ENCODE assay signal across 13 cellular contexts in genomic region chr1:226132731-226133503, GRCh38. TPM values are rescaled to one million over a fixed set of nuclear protein-coding genes. Genes with fewer than 3 reads are reported as not detected.
DNase-seq lines count a peak whose midpoint lies in the region; ATAC-seq, FAIRE-seq and TF ChIP-seq lines count a peak whose summit lies in the region.
"Had no signal": no experiment of that assay in that cellular context is flagged by ENCODE, and none has a peak within 500 bp of the region (broad histone marks: within the 10 kb centered on the region; RNA-seq: fewer than 3 reads in every experiment).

No MANE protein-coding gene starts in this region.

- H3K23ac ChIP-seq in IMR-90 (ENCODE audit: low read depth, low read length): no peak overlapping the region

- peak; percentile 63 to 96 for DNase-seq in T47D (ENCODE audit: low read depth in 1 of 2, low spot score in 1 of 2)
- no peak for DNase-seq in MCF 10A (ENCODE audit: unreplicated experiment)
- DNase-seq in IMR-90: no peak
- DNase-seq in kidney: peak; percentile 89
- no peak for DNase-seq in suprapubic skin (ENCODE audit: low spot score in 2 of 2)
- DNase-seq in pons (ENCODE audit: low spot score): no peak
- no peak for DNase-seq in tibial nerve (ENCODE audit: low spot score in 2 of 2)
- no peak for DNase-seq in NCI-H446 (lab: John Stamatoyannopoulos, UW)
- DNase-seq: amygdala, C1 segment of cervical spinal cord, gastrocnemius medialis, NCI-H510A treated with DMSO at 0.1 percent for 48 hours, WERI-Rb-1 had no signal

- no peak overlapping the region for H3K18ac ChIP-seq in IMR-90 (ENCODE audit: low read depth, low read length)

- TF ChIP-seq EP300 in suprapubic skin (IDR thresholded peaks at IDR 0.05): no peak
- no peak for TF ChIP-seq EP300 in tibial nerve (IDR thresholded peaks at IDR 0.05)

- no peak for TF ChIP-seq CTCF in MCF 10A (IDR thresholded peaks at IDR 0.05; ENCODE audit: unreplicated experiment)
- no peak for TF ChIP-seq CTCF in IMR-90 (conservative IDR thresholded peaks at IDR 0.05; ENCODE audit: low read depth, low read length)
- TF ChIP-seq CTCF in kidney (IDR thresholded peaks at IDR 0.05; ENCODE audit: borderline replicate concordance, extremely low read depth, insufficient read depth): no peak
- TF ChIP-seq CTCF in suprapubic skin (IDR thresholded peaks at IDR 0.05): no peak
- no peak for TF ChIP-seq CTCF in tibial nerve (IDR thresholded peaks at IDR 0.05)

- H3K9me3 ChIP-seq in IMR-90 (ENCODE audit: control insufficient read depth, insufficient read depth, low read length) (peaks cover 2% of the 10 kb centered on the region; the same call in 1 of the 2 replicates), kidney (ENCODE audit: control insufficient read depth in 1 of 2, low read length in 2 of 2) (no peaks in the 10 kb centered on the region), suprapubic skin (no peaks in the 10 kb centered on the region), tibial nerve (no peaks in the 10 kb centered on the region)
- H3K9me3 ChIP-seq: gastrocnemius medialis had no signal

- CTCF ChIA-PET in MCF 10A (lab: Yijun Ruan, JAX): interaction anchor here (0.5 to 1.9 kb wide), 7 partner anchors 8 to 1212 kb away, joined by 3 to 15 read pairs (median 4); no protein-coding TSS in a partner anchor
- CTCF ChIA-PET in IMR-90 (lab: Yijun Ruan, JAX): interaction anchor here (1.2 kb wide), 1 partner anchor 7 kb away, joined by 5 read pairs; no protein-coding TSS in a partner anchor

- H3K27me3 Mint-ChIP-seq in MCF 10A (ENCODE audit: insufficient read depth, unreplicated experiment): no peaks in the 10 kb centered on the region

- no peak for ATAC-seq in IMR-90 (ENCODE audit: low read depth)
- ATAC-seq: gastrocnemius medialis had no signal

- H3K4ac ChIP-seq in IMR-90 (ENCODE audit: low read depth, low read length): no peak overlapping the region

- no peak for TF ChIP-seq RAD21 in IMR-90 (IDR thresholded peaks at IDR 0.05; ENCODE audit: low read length)

- H4K5ac ChIP-seq in IMR-90 (ENCODE audit: low read depth, low read length): no peak overlapping the region

- BruUV-seq in MCF 10A (replicated peaks; lab: Mats Ljungman, UMichigan): no TSS peak
- no TSS peak for BruUV-seq in IMR-90 (replicated peaks; lab: Mats Ljungman, UMichigan)

- H3K4me3 ChIP-seq in IMR-90 (ENCODE audit: insufficient read depth, low read depth, low read length) (no peak overlapping the region), kidney (ENCODE audit: low read length in 2 of 2) (no peak overlapping the region), suprapubic skin (peak overlapping the region; percentile 5), tibial nerve (no peak overlapping the region)
- H3K4me3 ChIP-seq: gastrocnemius medialis had no signal

- TF ChIP-seq POLR2A in IMR-90 (IDR thresholded peaks at IDR 0.05; ENCODE audit: low read depth, low read length): no peak
- no peak for TF ChIP-seq POLR2A in suprapubic skin (IDR thresholded peaks at IDR 0.05)
- TF ChIP-seq POLR2A in tibial nerve (IDR thresholded peaks at IDR 0.05): no peak

- H3K9me1 ChIP-seq in IMR-90 (ENCODE audit: insufficient read depth, low read length): peaks cover 3% of the 10 kb centered on the region; the same call in 1 of the 2 replicates

- peaks cover 18% of the 10 kb centered on the region for H3K4me1 Mint-ChIP-seq in MCF 10A (ENCODE audit: insufficient read depth, unreplicated experiment)

- H3K27ac Mint-ChIP-seq in MCF 10A (ENCODE audit: low read depth, unreplicated experiment): no peak overlapping the region

- FAIRE-seq in kidney (lab: Jason Lieb, UNC): no peak

- peaks cover 5% of the 10 kb centered on the region for H3K36me3 Mint-ChIP-seq in MCF 10A (ENCODE audit: insufficient read depth, unreplicated experiment)

- in situ Hi-C loops in T47D (cut with HindIII; ENCODE audit: low pct_unique_long_range_greater_than_20kb, low sequenced_read_pairs) (no loop called here), IMR-90 (cut with MboI; ENCODE audit: low sequenced_read_pairs) (no loop called here)

- no peak overlapping the region for H2AK9ac ChIP-seq in IMR-90 (replicated peaks; ENCODE audit: low read depth, low read length, poor library complexity)

- H2AK5ac ChIP-seq in IMR-90 (ENCODE audit: low read depth, low read length): 0 out of 2 replicates have a peak overlapping the region, but pooled peaks have one; percentile 1

- 66% methylated on average over 12 of the region's 17 CpGs; no CpG with 5 or more reads in 1 of the 2 experiments for WGBS in IMR-90 (ENCODE audit: extremely low coverage in 2 of 2, insufficient read length in 1 of 2), 2 experiments
- WGBS in suprapubic skin: 27% methylated on average over 14 of the region's 17 CpGs
- 61 to 68% methylated on average over 17 of the region's 17 CpGs for WGBS in tibial nerve, 2 donors

- no peak overlapping the region for H4K91ac ChIP-seq in IMR-90 (ENCODE audit: insufficient read depth, low read depth, low read length)

- H3K56ac ChIP-seq in IMR-90 (ENCODE audit: extremely low read depth, insufficient read depth, low read length): no peak overlapping the region

- H2BK20ac ChIP-seq in IMR-90 (ENCODE audit: low read depth, low read length): no peak overlapping the region

- H3K9ac ChIP-seq in IMR-90 (ENCODE audit: low read depth, low read length) (no peak overlapping the region), kidney (ENCODE audit: low read length in 2 of 2) (no peak overlapping the region)

- no peak overlapping the region for H2AFZ ChIP-seq in IMR-90 (replicated peaks; ENCODE audit: low read length, poor library complexity)

- no peaks in the 10 kb centered on the region for H3K9me3 Mint-ChIP-seq in MCF 10A (ENCODE audit: unreplicated experiment)

- intact Hi-C loops in MCF 10A (cut with micrococcal nuclease): no loop called here
- intact Hi-C loops in IMR-90 (cut with micrococcal nuclease): no loop called here
- intact Hi-C loops in kidney (cut with DNase I): no loop called here

- H3K36me3 ChIP-seq in IMR-90 (ENCODE audit: control insufficient read depth, insufficient read depth, low read length): no peaks in the 10 kb centered on the region
- H3K36me3 ChIP-seq in kidney (ENCODE audit: control insufficient read depth in 1 of 2, insufficient read depth in 2 of 2, low read length in 2 of 2): no peaks in the 10 kb centered on the region
- H3K36me3 ChIP-seq in suprapubic skin: no peaks in the 10 kb centered on the region
- H3K36me3 ChIP-seq in tibial nerve: no peaks in the 10 kb centered on the region
- H3K36me3 ChIP-seq: gastrocnemius medialis, WERI-Rb-1 had no signal

- no peak overlapping the region for H2BK5ac ChIP-seq in IMR-90 (ENCODE audit: low read depth, low read length, poor library complexity, severe bottlenecking)

- H3K27me3 ChIP-seq in IMR-90 (ENCODE audit: control insufficient read depth, insufficient read depth, low read length) (no peaks in the 10 kb centered on the region), suprapubic skin (no peaks in the 10 kb centered on the region), tibial nerve (peaks cover 0 to 3% of the 10 kb centered on the region in 2 donors)

- H3K79me1 ChIP-seq in IMR-90 (ENCODE audit: low read depth in 1 of 2, low read length in 2 of 2): no peaks in the 10 kb centered on the region

- no peak overlapping the region for H2BK15ac ChIP-seq in IMR-90 (ENCODE audit: low read depth, low read length)

- POLR2A ChIA-PET in MCF 10A (lab: Yijun Ruan, JAX): interaction anchor here (0.6 to 0.9 kb wide), 4 partner anchors 9 to 1032 kb away, joined by 3 to 4 read pairs (median 4); no protein-coding TSS in a partner anchor
- POLR2A ChIA-PET in IMR-90 (lab: Charles Lee; ENCODE audit: unreplicated experiment): no interaction called here

- H3K4me1 ChIP-seq in IMR-90 (ENCODE audit: control insufficient read depth, insufficient read depth, low read length): peaks cover 8% of the 10 kb centered on the region
- peaks cover 9 to 27% of the 10 kb centered on the region in 2 donors for H3K4me1 ChIP-seq in kidney (ENCODE audit: control insufficient read depth in 1 of 2, insufficient read depth in 1 of 2, low read depth in 1 of 2, low read length in 2 of 2)
- H3K4me1 ChIP-seq in suprapubic skin: peaks cover 54% of the 10 kb centered on the region
- peaks cover 0 to 19% (median 9%) of the 10 kb centered on the region in 4 donors for H3K4me1 ChIP-seq in tibial nerve
- H3K4me1 ChIP-seq: gastrocnemius medialis had no signal

- H3K27ac ChIP-seq in IMR-90 (ENCODE audit: insufficient read depth, low read length): no peak overlapping the region
- H3K27ac ChIP-seq in kidney (ENCODE audit: low read depth in 2 of 2, low read length in 2 of 2): no peak overlapping the region
- peak overlapping the region; percentile 85 for H3K27ac ChIP-seq in suprapubic skin
- no peak overlapping the region for H3K27ac ChIP-seq in tibial nerve
- H3K27ac ChIP-seq: gastrocnemius medialis, WERI-Rb-1 had no signal

- no peak overlapping the region for H3K4me2 ChIP-seq in IMR-90 (ENCODE audit: low read depth, low read length)

- H2BK120ac ChIP-seq in IMR-90 (ENCODE audit: low read depth, low read length): no peak overlapping the region

- H3K4me3 Mint-ChIP-seq in MCF 10A (ENCODE audit: unreplicated experiment): no peak overlapping the region

- no peak overlapping the region for H4K8ac ChIP-seq in IMR-90 (ENCODE audit: low read depth in 2 of 2, low read length in 2 of 2)

- dilution Hi-C loops in IMR-90 (cut with HindIII; ENCODE audit: low sequenced_read_pairs, unreplicated experiment): no loop called here

- no peak overlapping the region for H3K14ac ChIP-seq in IMR-90 (replicated peaks; ENCODE audit: low read depth, low read length)

- H4K20me1 ChIP-seq in IMR-90 (ENCODE audit: insufficient read depth, low read length): no peaks in the 10 kb centered on the region; the same call in 1 of the 2 replicates

TF ChIP-seq in IMR-90, 13 proteins besides CTCF, POLR2A, EP300 and RAD21 (continues in another document):
- TF ChIP-seq FOS (IDR thresholded peaks at IDR 0.05; ENCODE audit: low read depth, low read length) (no peak), MXI1 (IDR thresholded peaks at IDR 0.05; ENCODE audit: borderline replicate concordance, low read depth, low read length) (no peak), CEBPB (IDR thresholded peaks at IDR 0.05; ENCODE audit: low read depth, low read length) (no peak), BHLHE40 (IDR thresholded peaks at IDR 0.05; ENCODE audit: low read depth, low read length) (no peak), SMC3 (IDR thresholded peaks at IDR 0.05; ENCODE audit: low read depth, low read length) (no peak)

RNA-seq across cellular contexts. Expression of gene ACBD3, which starts 53.6 kb away (rescaled TPM):
- total RNA-seq in MCF 10A (2022) (93.9 and 122 TPM in 2 replicates), IMR-90 (2012; rRNA removed) (59.7 and 95.3 TPM in 2 replicates), kidney (43.1 TPM), suprapubic skin (10 to 100 TPM; 38.0 to 64.5 (median 42.4) TPM), tibial nerve (10 to 100 TPM; 41.4 to 54.9 (median 45.4) TPM)
- polyA plus RNA-seq in IMR-90 (2012; rRNA removed) (27.3 and 30.3 TPM in 2 replicates), kidney (ENCODE audit: insufficient read depth, low read depth, low replicate concordance) (12.4 TPM)
- polyA plus RNA-seq in IMR-90 (2012; cell fraction: cytosol; rRNA removed): 5.3 and 8.3 TPM in 2 replicates
- 4.7 and 17.6 TPM in 2 replicates for polyA plus RNA-seq in IMR-90 (2012; cell fraction: nucleus; rRNA removed; ENCODE audit: low replicate concordance)

Comparison
In these comparisons a context has a peak if more than half of its experiments do, and no peak if none do; other contexts are left out.
1. DNase-seq: peak in T47D (2 of 2) and kidney (single experiment); none in MCF 10A (single experiment), IMR-90 (single experiment), suprapubic skin (0 of 2), pons (single experiment), tibial nerve (0 of 2) and NCI-H446 (0 of 2).